19 cellular contexts compared by ENCODE assay signal in the genomic region with DNA sequence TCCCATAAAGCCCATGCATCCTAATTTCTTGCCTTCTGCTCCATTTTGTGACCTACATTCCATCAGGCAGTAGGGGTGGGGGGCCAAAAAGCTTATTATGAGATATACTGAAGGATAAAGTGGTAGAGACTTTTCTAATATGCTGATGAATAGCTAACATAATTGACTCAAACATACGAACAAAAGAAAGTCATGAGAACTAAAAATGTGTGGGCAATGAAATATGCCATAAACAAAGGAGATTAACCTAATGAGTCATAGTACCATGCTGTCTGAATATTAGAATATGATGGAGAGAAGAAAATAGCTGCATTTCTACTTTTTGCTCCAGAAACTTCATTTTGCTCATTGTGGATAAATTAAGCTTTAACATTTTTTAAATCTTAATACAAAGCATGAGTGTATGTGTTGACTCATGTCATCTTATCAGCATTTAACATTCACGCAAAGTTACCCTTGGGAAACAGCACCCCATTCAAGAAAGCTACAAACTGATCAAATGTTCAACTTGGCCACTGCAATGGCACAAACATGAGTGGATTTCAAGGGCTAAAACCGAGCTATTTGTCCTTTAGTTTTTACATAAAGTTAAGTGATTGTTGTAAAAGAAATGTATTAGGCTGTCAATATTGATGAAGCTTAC.
DNase-seq lines count a peak whose midpoint lies in the region; ATAC-seq and TF ChIP-seq lines count a peak whose summit lies in the region.
"Had no signal": no experiment of that assay in that cellular context is flagged by ENCODE, and none has a peak within 500 bp of the region (broad histone marks: within the 10 kb centered on the region; RNA-seq: fewer than 3 reads in every experiment).

No MANE protein-coding gene starts in this region.

- ATAC-seq in HG02623 (IDR thresholded peaks at IDR 0.05; ENCODE audit: unreplicated experiment) (no peak), GM19463 (IDR thresholded peaks at IDR 0.05; ENCODE audit: unreplicated experiment) (no peak)
- ATAC-seq: body of pancreas, psoas muscle had no signal

- DNase-seq in EH (ENCODE audit: low read depth) (peak; percentile 67), RWPE1 (ENCODE audit: low spot score) (peak; percentile 9), dedifferentiated amniotic fluid mesenchymal stem cell (ENCODE audit: extremely low spot score) (peak; percentile 43), putamen (ENCODE audit: low spot score) (peak; percentile 12), 8988T (no peak)
- DNase-seq: activated CD4-positive, alpha-beta memory T cell treated with anti-CD3 and anti-CD28 coated beads for 36 hours; activated naive CD4-positive, alpha-beta T cell treated with anti-CD3 and anti-CD28 coated beads for 36 hours; activated T-cell treated with anti-CD3 and anti-CD28 coated beads, Interleukin-2, amount 50 U/mL, for 1 hour; body of pancreas; C1 segment of cervical spinal cord; esophagus squamous epithelium; NCI-H2029; NCI-H510A; psoas muscle; T-helper 1 cell; uterus had no signal

- no peak overlapping the region for H3K27ac ChIP-seq in RWPE1
- H3K27ac ChIP-seq: body of pancreas, hepatocyte, psoas muscle, uterus had no signal

- TF ChIP-seq CTCF in RWPE1 (conservative IDR thresholded peaks at IDR 0.05; ENCODE audit: low read depth), result no peak

- CTCF ChIA-PET in RWPE1 (lab: Yijun Ruan, JAX), result interaction anchor here (0.6 kb wide), 1 partner anchor 277 kb away, joined by 5 read pairs; no protein-coding TSS in a partner anchor

- POLR2A ChIA-PET in RWPE1 (lab: Yijun Ruan, JAX; ENCODE audit: low non-redundant PET), result no interaction called here
